ENCODE assay signal across 1 cellular context in genomic region chr12:13851828-13852227, GRCh38.
TF ChIP-seq lines count a peak whose summit lies in the region.

No MANE protein-coding gene starts in this region.

TF ChIP-seq in K562, 482 proteins besides CTCF, POLR2A, EP300 and RAD21 (continued from another document):
- TF ChIP-seq ZNF347 (CRISPR knock-in tag; IDR thresholded peaks at IDR 0.05; ENCODE audit: low read depth) (no peak), YY1 (IDR thresholded peaks at IDR 0.05; ENCODE audit: borderline replicate concordance in 1 of 3, control insufficient read depth in 1 of 3, extremely low read depth in 1 of 3, insufficient read depth in 3 of 3, insufficient read length in 1 of 3, insufficient replicate concordance in 2 of 3, low read depth in 1 of 3, low read length in 2 of 3) (no peak)
